6 cellular contexts compared by ENCODE assay signal in genomic region chr2:52939250-52939649, GRCh38.
"Had no signal": no experiment of that assay in that cellular context is flagged by ENCODE, and none has a peak within 500 bp of the region (broad histone marks: within the 10 kb centered on the region; RNA-seq: fewer than 3 reads in every experiment).

No MANE protein-coding gene starts in this region.

- H3K4me1 Mint-ChIP-seq: GM23338, H9 had no signal

- H3K27ac Mint-ChIP-seq: GM23338, H9 had no signal

- H3K4me3 Mint-ChIP-seq: GM23338, H9 had no signal

- ATAC-seq: GM23338, K562 had no signal

- DNase-seq: H9, HCEC 1CT, IMR-90, KG1 had no signal
